17 cellular contexts compared by ENCODE assay signal in the genomic region with DNA sequence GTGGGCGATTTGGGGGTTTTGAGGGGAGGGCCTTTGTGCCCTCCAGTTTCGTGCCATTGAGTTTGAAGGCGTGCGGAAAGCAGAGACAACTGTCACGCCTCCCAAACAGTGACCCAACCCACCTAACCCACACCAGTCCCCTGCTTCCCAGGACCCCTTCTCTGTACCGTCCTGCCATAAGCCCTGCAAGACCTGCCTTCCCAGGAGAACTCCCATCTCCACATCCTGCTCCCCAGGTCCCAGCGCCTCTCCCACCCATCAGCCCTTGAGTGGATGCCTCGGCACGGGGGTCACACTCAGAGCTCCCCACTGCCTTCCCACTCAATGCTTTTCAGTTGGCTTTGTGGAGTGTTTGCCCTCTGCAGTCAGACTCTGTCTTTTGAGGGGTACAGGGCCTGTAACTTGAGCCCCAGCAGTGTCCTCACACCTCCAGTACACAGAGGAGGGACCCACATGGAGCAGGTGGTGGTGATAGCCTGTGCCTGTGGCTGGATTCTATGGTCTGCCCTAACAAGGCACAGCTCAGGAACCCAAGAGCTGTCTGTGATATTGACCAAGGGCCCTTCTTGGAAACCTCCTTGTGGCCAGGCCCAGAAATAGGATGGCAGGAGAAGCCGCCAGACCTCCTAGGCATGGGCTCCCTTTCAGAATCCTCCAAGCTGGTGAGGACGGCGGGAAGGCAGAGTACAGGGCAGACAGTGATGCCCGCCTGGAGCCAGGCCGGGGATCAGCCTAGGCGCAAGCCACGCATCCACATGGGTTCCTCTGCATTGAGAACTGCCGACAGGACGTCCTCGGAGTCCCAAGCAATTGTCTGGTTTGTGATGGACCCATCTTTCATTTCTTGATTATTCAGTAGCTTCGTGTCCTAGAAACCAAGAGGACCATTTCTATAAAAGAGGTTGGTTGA. TPM values are rescaled to one million over a fixed set of nuclear protein-coding genes. Genes with fewer than 3 reads are reported as not detected.
A peak's percentile ranks its signal among the peaks of the same experiment; 100 is the strongest.
DNase-seq lines count a peak whose midpoint lies in the region; ATAC-seq, FAIRE-seq and TF ChIP-seq lines count a peak whose summit lies in the region.
"Had no signal": no experiment of that assay in that cellular context is flagged by ENCODE, and none has a peak within 500 bp of the region (broad histone marks: within the 10 kb centered on the region; RNA-seq: fewer than 3 reads in every experiment).

No MANE protein-coding gene starts in this region.

- no peaks in the 10 kb centered on the region for H3K36me3 Mint-ChIP-seq in astrocyte (ENCODE audit: low read depth, unreplicated experiment)
- H3K36me3 Mint-ChIP-seq: activated naive CD4-positive, alpha-beta T cell treated with anti-CD3 and anti-CD28 coated beads, Interleukin-2, amount 10 ng/mL, durations not matched to agents 7 days and 5 days had no signal

- H3K4me1 ChIP-seq in IMR-90 (ENCODE audit: control insufficient read depth, insufficient read depth, low read length): peaks cover 53% of the 10 kb centered on the region
- peaks cover 64% of the 10 kb centered on the region for H3K4me1 ChIP-seq in astrocyte (ENCODE audit: insufficient read depth, low read length)
- peaks cover 12% of the 10 kb centered on the region for H3K4me1 ChIP-seq in mesendoderm (ENCODE audit: control insufficient read depth, low read depth, low read length)
- peaks cover 48 to 90% of the 10 kb centered on the region in 2 donors for H3K4me1 ChIP-seq in thyroid gland

- H3K9ac ChIP-seq in IMR-90 (ENCODE audit: low read depth, low read length) (no peak overlapping the region), astrocyte (ENCODE audit: low read length) (peak overlapping the region; percentile 68), mesendoderm (ENCODE audit: low read length) (no peak overlapping the region)

- peaks cover 6% of the 10 kb centered on the region; the same call in 1 of the 2 replicates for H4K20me1 ChIP-seq in IMR-90 (ENCODE audit: insufficient read depth, low read length)
- H4K20me1 ChIP-seq in astrocyte (ENCODE audit: insufficient read depth, low read length): no peaks in the 10 kb centered on the region

- H3K23ac ChIP-seq in IMR-90 (ENCODE audit: low read depth, low read length): no peak overlapping the region
- H3K23ac ChIP-seq in mesendoderm (ENCODE audit: low read length): no peak overlapping the region

- no peaks in the 10 kb centered on the region for H3K9me3 ChIP-seq in IMR-90 (ENCODE audit: control insufficient read depth, insufficient read depth, low read length)
- no peaks in the 10 kb centered on the region for H3K9me3 ChIP-seq in astrocyte (ENCODE audit: insufficient read depth, low read depth, low read length)
- H3K9me3 ChIP-seq in thyroid gland: no peaks in the 10 kb centered on the region
- H3K9me3 ChIP-seq: left lung, mucosa of descending colon had no signal

- CTCF ChIA-PET in IMR-90 (lab: Yijun Ruan, JAX): interaction anchor here (0.6 kb wide), 1 partner anchor 168 kb away, joined by 3 read pairs; no protein-coding TSS in a partner anchor

- ATAC-seq in IMR-90 (ENCODE audit: low read depth): no peak
- no peak for ATAC-seq in HG03095 (IDR thresholded peaks at IDR 0.05; ENCODE audit: unreplicated experiment)
- ATAC-seq: activated CD8-positive, alpha-beta T cell treated with anti-CD3 and anti-CD28 coated beads, Interleukin-2, amount 10 ng/mL, durations not matched to agents 7 days and 5 days had no signal

- no peaks in the 10 kb centered on the region for H3K27me3 ChIP-seq in IMR-90 (ENCODE audit: control insufficient read depth, insufficient read depth, low read length)
- no peaks in the 10 kb centered on the region for H3K27me3 ChIP-seq in astrocyte (ENCODE audit: insufficient read depth, low read length)
- H3K27me3 ChIP-seq in mesendoderm (ENCODE audit: insufficient read depth, low read length, poor library complexity): no peaks in the 10 kb centered on the region
- no peaks in the 10 kb centered on the region for H3K27me3 ChIP-seq in thyroid gland
- H3K27me3 ChIP-seq: left lung had no signal

- H3K4me3 Mint-ChIP-seq in astrocyte (ENCODE audit: unreplicated experiment): no peak overlapping the region
- H3K4me3 Mint-ChIP-seq: activated CD8-positive, alpha-beta T cell treated with anti-CD3 and anti-CD28 coated beads, Interleukin-2, amount 10 ng/mL, durations not matched to agents 7 days and 5 days; activated naive CD4-positive, alpha-beta T cell treated with anti-CD3 and anti-CD28 coated beads, Interleukin-2, amount 10 ng/mL, durations not matched to agents 7 days and 5 days; activated T-cell treated with anti-CD3 and anti-CD28 coated beads, Interleukin-2, amount 50 U/mL, for 24 hours; H9 had no signal

- H2AK5ac ChIP-seq in IMR-90 (ENCODE audit: low read depth, low read length) (peak overlapping the region; percentile 90), mesendoderm (ENCODE audit: low read length) (peak overlapping the region; percentile 78)

- H3K79me2 ChIP-seq in astrocyte (ENCODE audit: insufficient read depth, low read length) (no peaks in the 10 kb centered on the region), mesendoderm (ENCODE audit: control insufficient read depth, insufficient read depth, low read length) (no peaks in the 10 kb centered on the region)

- 95% methylated on average over 9 of the region's 20 CpGs; no CpG with 5 or more reads in 1 of the 2 experiments for WGBS in IMR-90 (ENCODE audit: extremely low coverage in 2 of 2, insufficient read length in 1 of 2), 2 experiments
- WGBS in mesendoderm (ENCODE audit: extremely low coverage, insufficient coverage, low lambda C conversion rate): no CpG with 5 or more reads among the region's 20 CpGs
- 94 to 99% methylated on average over 20 of the region's 20 CpGs for WGBS in thyroid gland, 2 donors

- H3K27ac Mint-ChIP-seq in astrocyte (ENCODE audit: unreplicated experiment): no peak overlapping the region
- H3K27ac Mint-ChIP-seq: activated CD8-positive, alpha-beta T cell treated with anti-CD3 and anti-CD28 coated beads, Interleukin-2, amount 10 ng/mL, durations not matched to agents 7 days and 5 days; activated naive CD4-positive, alpha-beta T cell treated with anti-CD3 and anti-CD28 coated beads, Interleukin-2, amount 10 ng/mL, durations not matched to agents 7 days and 5 days had no signal

- POLR2A ChIA-PET in IMR-90 (lab: Charles Lee; ENCODE audit: unreplicated experiment): no interaction called here

- no TSS peak for BruUV-seq in IMR-90 (replicated peaks; lab: Mats Ljungman, UMichigan)

- TF ChIP-seq RAD21 in IMR-90 (IDR thresholded peaks at IDR 0.05; ENCODE audit: low read length): no peak

- H3K36me3 ChIP-seq in IMR-90 (ENCODE audit: control insufficient read depth, insufficient read depth, low read length) (no peaks in the 10 kb centered on the region), astrocyte (ENCODE audit: insufficient read depth, low read length) (no peaks in the 10 kb centered on the region), mesendoderm (ENCODE audit: control insufficient read depth, insufficient read depth, low read length) (no peaks in the 10 kb centered on the region), thyroid gland (no peaks in the 10 kb centered on the region)
- H3K36me3 ChIP-seq: left lung had no signal

- DNase-seq in IMR-90 (no peak), astrocyte (ENCODE audit: low read depth) (no peak), mesendoderm (no peak), thyroid gland (no peak), mesenteric fat pad (ENCODE audit: low spot score) (no peak), mucosa of gallbladder (ENCODE audit: low spot score) (no peak)
- DNase-seq: activated CD8-positive, alpha-beta T cell treated with anti-CD3 and anti-CD28 coated beads, Interleukin-2, amount 10 ng/mL, durations not matched to agents 7 days and 5 days; activated naive CD4-positive, alpha-beta T cell treated with anti-CD3 and anti-CD28 coated beads, Interleukin-2, amount 10 ng/mL, durations not matched to agents 7 days and 5 days; activated T-cell treated with anti-CD3 and anti-CD28 coated beads, Interleukin-2, amount 50 U/mL, for 24 hours; DND-41; H9; mucosa of descending colon; NCI-H1092 treated with DMSO at 0.1 percent for 48 hours; NCI-H2029 treated with DMSO at 0.1 percent for 48 hours; NK-92 treated with Interleukin-12 subunit alpha and Interleukin-12 subunit beta, amount 100 ng/mL, for 24 hours had no signal

- TF ChIP-seq POLR2A in IMR-90 (IDR thresholded peaks at IDR 0.05; ENCODE audit: low read depth, low read length): no peak
- no peak for TF ChIP-seq POLR2A in thyroid gland (IDR thresholded peaks at IDR 0.05)

- peaks cover 56% of the 10 kb centered on the region for H3K9me1 ChIP-seq in IMR-90 (ENCODE audit: insufficient read depth, low read length)

- H3K56ac ChIP-seq in IMR-90 (ENCODE audit: extremely low read depth, insufficient read depth, low read length) (no peak overlapping the region), mesendoderm (ENCODE audit: low read length) (no peak overlapping the region)

- H2BK5ac ChIP-seq in IMR-90 (ENCODE audit: low read depth, low read length, poor library complexity, severe bottlenecking): no peak overlapping the region
- H2BK5ac ChIP-seq in mesendoderm (ENCODE audit: low read length): no peak overlapping the region

- peaks cover 2% of the 10 kb centered on the region for H3K27me3 Mint-ChIP-seq in astrocyte (ENCODE audit: low read depth, unreplicated experiment)
- H3K27me3 Mint-ChIP-seq: activated T-cell treated with anti-CD3 and anti-CD28 coated beads, Interleukin-2, amount 50 U/mL, for 24 hours had no signal

- H3K4me1 Mint-ChIP-seq in astrocyte (ENCODE audit: low read depth, unreplicated experiment): peaks cover 57% of the 10 kb centered on the region

- peak overlapping the region; percentile 74 for H2BK15ac ChIP-seq in IMR-90 (ENCODE audit: low read depth, low read length)
- H2BK15ac ChIP-seq in mesendoderm (replicated peaks; ENCODE audit: low read depth): no peak overlapping the region

- peak overlapping the region; percentile 44 for H3K14ac ChIP-seq in IMR-90 (replicated peaks; ENCODE audit: low read depth, low read length)

- H3K18ac ChIP-seq in IMR-90 (ENCODE audit: low read depth, low read length) (peak overlapping the region; percentile 0; the same call in 1 of the 2 replicates), mesendoderm (ENCODE audit: low read length) (no peak overlapping the region)

- intact Hi-C loops in IMR-90 (cut with micrococcal nuclease): no loop called here
- intact Hi-C loops in thyroid gland (cut with DNase I): no loop called here

- in situ Hi-C loops in IMR-90 (cut with MboI; ENCODE audit: low sequenced_read_pairs): no loop called here

- H4K8ac ChIP-seq in IMR-90 (ENCODE audit: low read depth in 2 of 2, low read length in 2 of 2) (peak overlapping the region in 1 of 2 experiments; percentile 13; a peak in 1 of 4 replicates), mesendoderm (ENCODE audit: low read depth, low read length) (no peak overlapping the region)

- H3K9me3 Mint-ChIP-seq in astrocyte (ENCODE audit: unreplicated experiment): no peaks in the 10 kb centered on the region
- H3K9me3 Mint-ChIP-seq: activated naive CD4-positive, alpha-beta T cell treated with anti-CD3 and anti-CD28 coated beads, Interleukin-2, amount 10 ng/mL, durations not matched to agents 7 days and 5 days; activated T-cell treated with anti-CD3 and anti-CD28 coated beads, Interleukin-2, amount 50 U/mL, for 24 hours; H9 had no signal

- H3K27ac ChIP-seq in IMR-90 (ENCODE audit: insufficient read depth, low read length) (no peak overlapping the region), astrocyte (ENCODE audit: low read depth, low read length) (no peak overlapping the region), mesendoderm (ENCODE audit: low read depth, low read length) (no peak overlapping the region), thyroid gland (peak overlapping the region in 2 of 3 donors; percentile 77 to 89)

- H3K4ac ChIP-seq in IMR-90 (ENCODE audit: low read depth, low read length) (peak overlapping the region; percentile 26), mesendoderm (ENCODE audit: low read depth, low read length) (no peak overlapping the region)

- H2AK9ac ChIP-seq in IMR-90 (replicated peaks; ENCODE audit: low read depth, low read length, poor library complexity): peak overlapping the region; percentile 75

- peak overlapping the region; percentile 35; the same call in 1 of the 2 replicates for H2BK20ac ChIP-seq in IMR-90 (ENCODE audit: low read depth, low read length)

- H4K91ac ChIP-seq in IMR-90 (ENCODE audit: insufficient read depth, low read depth, low read length): peak overlapping the region; percentile 31; the same call in 1 of the 2 replicates

- H4K5ac ChIP-seq in IMR-90 (ENCODE audit: low read depth, low read length): no peak overlapping the region
- H4K5ac ChIP-seq in mesendoderm (ENCODE audit: low read length): no peak overlapping the region

- TF ChIP-seq CTCF in IMR-90 (conservative IDR thresholded peaks at IDR 0.05; ENCODE audit: low read depth, low read length) (no peak), astrocyte (IDR thresholded peaks at IDR 0.05; ENCODE audit: insufficient read depth, low read depth, low read length) (no peak), thyroid gland (IDR thresholded peaks at IDR 0.05) (no peak)

- H3K79me1 ChIP-seq in IMR-90 (ENCODE audit: low read depth in 1 of 2, low read length in 2 of 2): peaks cover 0 to 31% of the 10 kb centered on the region in 2 experiments; a peak in 3 of 4 replicates
- no peaks in the 10 kb centered on the region for H3K79me1 ChIP-seq in mesendoderm (ENCODE audit: low read length)

- H3K4me2 ChIP-seq in IMR-90 (ENCODE audit: low read depth, low read length) (no peak overlapping the region), astrocyte (ENCODE audit: low read length) (no peak overlapping the region), mesendoderm (ENCODE audit: low read length) (no peak overlapping the region)

- dilution Hi-C loops in IMR-90 (cut with HindIII; ENCODE audit: low sequenced_read_pairs, unreplicated experiment): no loop called here

- H2BK120ac ChIP-seq in IMR-90 (ENCODE audit: low read depth, low read length) (peak overlapping the region; percentile 79), mesendoderm (ENCODE audit: low read depth, low read length) (no peak overlapping the region)

- FAIRE-seq in astrocyte (lab: Jason Lieb, UNC): no peak

- H3K4me3 ChIP-seq in IMR-90 (ENCODE audit: insufficient read depth, low read depth, low read length): no peak overlapping the region
- no peak overlapping the region for H3K4me3 ChIP-seq in astrocyte (ENCODE audit: insufficient read depth, low read depth, low read length)
- no peak overlapping the region for H3K4me3 ChIP-seq in mesendoderm (ENCODE audit: low read length)
- no peak overlapping the region for H3K4me3 ChIP-seq in thyroid gland (replicated peaks in 1 of 3)
- H3K4me3 ChIP-seq: left lung, mucosa of descending colon had no signal

- H2AFZ ChIP-seq in IMR-90 (replicated peaks; ENCODE audit: low read length, poor library complexity): peak overlapping the region; percentile 55
- no peak overlapping the region for H2AFZ ChIP-seq in astrocyte (ENCODE audit: low read depth, low read length)

RNA-seq across cellular contexts. Expression of a gene that starts 44.4 kb away (rescaled TPM):
- total RNA-seq in IMR-90 (2012; rRNA removed): 13.3 and 15.8 TPM in 2 replicates
- 17.6 and 17.9 TPM in 2 replicates for polyA plus RNA-seq in IMR-90 (2012; rRNA removed)
- 8.3 and 14.6 TPM in 2 replicates for polyA plus RNA-seq in IMR-90 (2012; cell fraction: cytosol; rRNA removed)
- 22.6 and 22.9 TPM in 2 replicates for polyA plus RNA-seq in IMR-90 (2012; cell fraction: nucleus; rRNA removed; ENCODE audit: low replicate concordance)
- 62.9 and 76.2 TPM in 2 replicates for total RNA-seq in astrocyte
- 25.8 TPM for polyA plus RNA-seq in mesendoderm (2013, experiment 1 of 2)
- polyA plus RNA-seq in mesendoderm (2013, experiment 2 of 2): 23.8 TPM
- total RNA-seq in thyroid gland: 10 to 100 TPM; 40.1 to 69.3 (median 59.2) TPM
- 56.2 TPM for total RNA-seq in mesenteric fat pad
- total RNA-seq in mucosa of gallbladder: 20.0 TPM

Comparison
In these comparisons a context has a peak if more than half of its experiments do, and no peak if none do; other contexts are left out.
1. H3K27ac ChIP-seq: peak in thyroid gland (2 of 3); none in IMR-90 (single experiment), astrocyte (single experiment) and mesendoderm (single experiment).